In the genomic region with DNA sequence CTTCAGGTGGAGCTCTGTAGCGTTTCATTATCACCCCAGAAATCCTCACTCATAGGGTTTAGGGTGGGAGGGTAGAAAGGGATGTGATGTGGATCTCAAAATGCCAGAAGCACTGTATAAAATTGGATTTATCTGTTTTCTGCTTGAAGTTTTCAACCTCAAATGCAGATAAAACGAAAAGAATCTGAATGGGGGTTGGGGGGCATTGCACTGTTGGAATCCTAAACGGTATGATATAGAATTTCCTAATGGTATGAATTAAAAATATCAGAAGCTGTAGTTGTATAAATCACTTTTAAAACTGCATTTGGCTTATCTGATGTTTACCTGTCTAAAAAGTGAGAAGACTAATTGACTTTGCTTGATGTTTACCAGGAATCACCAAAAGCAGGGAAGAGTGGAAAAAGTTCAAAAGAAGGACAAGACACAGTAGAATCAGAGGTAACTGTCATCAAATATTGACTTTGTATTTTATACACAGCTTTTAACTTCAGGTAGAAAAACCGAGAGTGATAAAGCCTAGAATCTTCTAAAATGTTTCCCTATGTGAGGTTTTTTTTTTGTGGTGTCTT, we compare ENCODE assay signal across 9 cellular contexts. TPM values are rescaled to one million over a fixed set of nuclear protein-coding genes. Genes with fewer than 3 reads are reported as not detected.
DNase-seq lines count a peak whose midpoint lies in the region; ATAC-seq and TF ChIP-seq lines count a peak whose summit lies in the region.
"Had no signal": no experiment of that assay in that cellular context is flagged by ENCODE, and none has a peak within 500 bp of the region (broad histone marks: within the 10 kb centered on the region; RNA-seq: fewer than 3 reads in every experiment).

No MANE protein-coding gene starts in this region.

- H3K4me3 Mint-ChIP-seq in naive B cell = peak overlapping the region; percentile 88 to 99 (median 96)

- ATAC-seq in naive B cell (ENCODE audit: low read depth in 2 of 2) (no peak), HG03439 (IDR thresholded peaks at IDR 0.05; ENCODE audit: unreplicated experiment) (no peak), left lobe of liver (no peak), GM18873 (IDR thresholded peaks at IDR 0.05; ENCODE audit: low FRiP score, unreplicated experiment) (no peak)

- H3K27me3 ChIP-seq in colonic mucosa = no peaks in the 10 kb centered on the region

- H3K9me3 ChIP-seq in colonic mucosa = no peaks in the 10 kb centered on the region

- peaks cover 0 to 8% of the 10 kb centered on the region in 2 donors for H3K36me3 Mint-ChIP-seq in naive B cell

- H3K9ac ChIP-seq in colonic mucosa (ENCODE audit: low read depth in 2 of 2, low read length in 2 of 2) = peak overlapping the region; percentile 75 to 77

- H3K27me3 Mint-ChIP-seq in naive B cell = no peaks in the 10 kb centered on the region

- DNase-seq in AG04449 (ENCODE audit: low read depth, low spot score) = no peak
- no peak for DNase-seq in Jurkat, Clone E6-1 (ENCODE audit: low read depth, low spot score)
- DNase-seq in colonic mucosa = no peak
- no peak for DNase-seq in naive B cell
- DNase-seq in cerebellum (ENCODE audit: low spot score) = no peak
- DNase-seq in left lobe of liver (ENCODE audit: low spot score) = no peak
- DNase-seq: NCI-H1436 had no signal

- CTCF ChIA-PET in AG04449 (lab: Yijun Ruan, JAX) = interaction anchor here (0.6 to 2.5 kb wide), 4 partner anchors 9 to 199 kb away, joined by 3 to 24 read pairs (median 5); no protein-coding TSS in a partner anchor

- POLR2A ChIA-PET in AG04449 (lab: Yijun Ruan, JAX) = no interaction called here

- peak overlapping the region; percentile 87 to 99 (median 94) for H3K27ac Mint-ChIP-seq in naive B cell

- no peaks in the 10 kb centered on the region for H3K9me3 Mint-ChIP-seq in naive B cell

- peak overlapping the region; percentile 70 for H3K4me3 ChIP-seq in AG04449 (ENCODE audit: low read depth, low read length)
- peak overlapping the region; percentile 55 for H3K4me3 ChIP-seq in Jurkat, Clone E6-1 (ENCODE audit: low read length)
- H3K4me3 ChIP-seq in colonic mucosa = peak overlapping the region; percentile 84

- H3K4me1 Mint-ChIP-seq in naive B cell = peaks cover 10 to 29% (median 21%) of the 10 kb centered on the region in 3 donors

- intact Hi-C loops in colonic mucosa (cut with DNase I) = no loop called here

- TF ChIP-seq CTCF in AG04449 (IDR thresholded peaks at IDR 0.05; ENCODE audit: insufficient read depth, low read length, missing control alignments) (no peak), colonic mucosa (IDR thresholded peaks at IDR 0.05) (no peak)

- peaks cover 8% of the 10 kb centered on the region for H3K4me1 ChIP-seq in colonic mucosa

- no peaks in the 10 kb centered on the region for H3K36me3 ChIP-seq in colonic mucosa

- H3K27ac ChIP-seq in colonic mucosa = no peak overlapping the region

RNA-seq across cellular contexts. Expression of gene PPP2R5C, which starts 1.1 kb away (rescaled TPM):
- 156 TPM for polyA plus RNA-seq in Jurkat, Clone E6-1 (2012; ENCODE audit: insufficient read depth, insufficient read length)
- total RNA-seq in colonic mucosa (100 to 1,000 TPM; 146 to 153 TPM), cerebellum (125 TPM), left lobe of liver (60.8 TPM)
- 100 to 1,000 TPM in 1 of 6 donors, 10 to 100 TPM in 5; 64.5 to 117 (median 92.9) TPM for polyA plus RNA-seq in naive B cell (ENCODE audit: low read depth in 6 of 6)
